In genomic region chr2:46954951-46955571, GRCh38 we compare ENCODE assay signal across 8 cellular contexts. TPM values are rescaled to one million over a fixed set of nuclear protein-coding genes. Genes with fewer than 3 reads are reported as not detected.
DNase-seq lines count a peak whose midpoint lies in the region; ATAC-seq and TF ChIP-seq lines count a peak whose summit lies in the region.

No MANE protein-coding gene starts in this region.

- H3K4me1 Mint-ChIP-seq in endodermal cell = peaks cover 4% of the 10 kb centered on the region

- 87 to 89% methylated on average over 7 to 9 of the region's 9 CpGs for WGBS in endodermal cell (ENCODE audit: insufficient coverage in 1 of 2, insufficient read length in 1 of 2), 2 experiments

- no peak overlapping the region for H3K4me3 Mint-ChIP-seq in endodermal cell

- H3K9ac ChIP-seq in endodermal cell (ENCODE audit: extremely low read depth, low read length, poor library complexity, severe bottlenecking) = no peak overlapping the region

- H3K9me3 Mint-ChIP-seq in endodermal cell = no peaks in the 10 kb centered on the region

- no peaks in the 10 kb centered on the region for H3K9me3 ChIP-seq in MG63
- no peaks in the 10 kb centered on the region for H3K9me3 ChIP-seq in endodermal cell (ENCODE audit: control insufficient read depth, low read length)

- no peak overlapping the region; the same call in 1 of the 2 replicates for H3K4me3 ChIP-seq in AG04449 (ENCODE audit: low read depth, low read length)
- no peak overlapping the region for H3K4me3 ChIP-seq in MG63
- no peak overlapping the region for H3K4me3 ChIP-seq in endodermal cell (ENCODE audit: low read length)

- CTCF ChIA-PET in AG04449 (lab: Yijun Ruan, JAX) = interaction anchor here (0.6 to 1.5 kb wide), 7 partner anchors 10 to 433 kb away, joined by 3 to 6 read pairs (median 3); no protein-coding TSS in a partner anchor

- H3K27ac ChIP-seq in endodermal cell (ENCODE audit: low read depth, low read length) = no peak overlapping the region

- H3K27me3 Mint-ChIP-seq in endodermal cell (ENCODE audit: insufficient read depth) = no peaks in the 10 kb centered on the region

- no peaks in the 10 kb centered on the region for H3K27me3 ChIP-seq in MG63
- no peaks in the 10 kb centered on the region for H3K27me3 ChIP-seq in endodermal cell (ENCODE audit: control insufficient read depth, insufficient read depth, low read length, poor library complexity, severe bottlenecking)

- peak overlapping the region; percentile 76 for H3K27ac Mint-ChIP-seq in endodermal cell

- POLR2A ChIA-PET in AG04449 (lab: Yijun Ruan, JAX) = interaction anchor here (0.6 to 1.4 kb wide), 4 partner anchors 10 to 717 kb away, joined by 3 to 6 read pairs (median 4); no protein-coding TSS in a partner anchor

- TF ChIP-seq CTCF in AG04449 (IDR thresholded peaks at IDR 0.05; ENCODE audit: insufficient read depth, low read length, missing control alignments) (no peak), endodermal cell (conservative IDR thresholded peaks at IDR 0.05) (no peak)

- H3K4me1 ChIP-seq in endodermal cell (ENCODE audit: control insufficient read depth, insufficient read depth, low read length) = peaks cover 4% of the 10 kb centered on the region

- H3K36me3 Mint-ChIP-seq in endodermal cell (ENCODE audit: low read depth) = peaks cover 24% of the 10 kb centered on the region

- peaks cover 76% of the 10 kb centered on the region for H3K36me3 ChIP-seq in MG63
- peaks cover 25% of the 10 kb centered on the region for H3K36me3 ChIP-seq in endodermal cell (ENCODE audit: control insufficient read depth, insufficient read depth, low read length)

- DNase-seq in AG04449 (ENCODE audit: low read depth, low spot score) (peak; percentile 52), MG63 (peak; percentile 96), endodermal cell (peak; percentile 75), myocyte (ENCODE audit: low read depth) (peak; percentile 90), NCI-H2196 (lab: John Stamatoyannopoulos, UW; ENCODE audit: unreplicated experiment) (no peak), NOMO-1 treated with DMSO at 0.1 percent for 48 hours (lab: John Stamatoyannopoulos, UW; ENCODE audit: unreplicated experiment) (no peak)

- ATAC-seq in HG02981 (IDR thresholded peaks at IDR 0.05; ENCODE audit: unreplicated experiment) = no peak
- ATAC-seq in HG03460 (IDR thresholded peaks at IDR 0.05; ENCODE audit: unreplicated experiment) = no peak

RNA-seq across cellular contexts. Expression of gene TTC7A, which starts 14.0 kb away (rescaled TPM):
- total RNA-seq in MG63 (2014; rRNA removed; shearing (Covaris generic); ENCODE audit: low replicate concordance) = 10.4 and 15.1 TPM in 2 replicates
- total RNA-seq in endodermal cell (10 to 100 TPM; 11.9 to 17.6 TPM), myocyte (4.4 and 8.0 TPM in 2 replicates)
- polyA plus RNA-seq in endodermal cell (2013, experiment 1 of 2) = 9.7 TPM
- 9.9 TPM for polyA plus RNA-seq in endodermal cell (2013, experiment 2 of 2)
- 16.1 TPM for polyA plus RNA-seq in myocyte (2012)

RNA-seq across cellular contexts. Expression of gene MCFD2, which starts 39.5 kb away (rescaled TPM):
- total RNA-seq in MG63 (2014; rRNA removed; shearing (Covaris generic); ENCODE audit: low replicate concordance) = 165 and 174 TPM in 2 replicates
- total RNA-seq in endodermal cell = 10 to 100 TPM; 82.4 to 82.9 TPM
- 73.4 TPM for polyA plus RNA-seq in endodermal cell (2013, experiment 1 of 2)
- 71.3 TPM for polyA plus RNA-seq in endodermal cell (2013, experiment 2 of 2)
- 51.8 and 66.7 TPM in 2 replicates for total RNA-seq in myocyte
- polyA plus RNA-seq in myocyte (2012) = 63.8 TPM

Comparison
In these comparisons a context has a peak if more than half of its experiments do, and no peak if none do; other contexts are left out.
1. DNase-seq: peak in AG04449 (single experiment), MG63 (single experiment), endodermal cell (single experiment) and myocyte (single experiment); none in NCI-H2196 (single experiment) and NOMO-1 treated with DMSO at 0.1 percent for 48 hours (single experiment).